10 cellular contexts compared by ENCODE assay signal in the genomic region with DNA sequence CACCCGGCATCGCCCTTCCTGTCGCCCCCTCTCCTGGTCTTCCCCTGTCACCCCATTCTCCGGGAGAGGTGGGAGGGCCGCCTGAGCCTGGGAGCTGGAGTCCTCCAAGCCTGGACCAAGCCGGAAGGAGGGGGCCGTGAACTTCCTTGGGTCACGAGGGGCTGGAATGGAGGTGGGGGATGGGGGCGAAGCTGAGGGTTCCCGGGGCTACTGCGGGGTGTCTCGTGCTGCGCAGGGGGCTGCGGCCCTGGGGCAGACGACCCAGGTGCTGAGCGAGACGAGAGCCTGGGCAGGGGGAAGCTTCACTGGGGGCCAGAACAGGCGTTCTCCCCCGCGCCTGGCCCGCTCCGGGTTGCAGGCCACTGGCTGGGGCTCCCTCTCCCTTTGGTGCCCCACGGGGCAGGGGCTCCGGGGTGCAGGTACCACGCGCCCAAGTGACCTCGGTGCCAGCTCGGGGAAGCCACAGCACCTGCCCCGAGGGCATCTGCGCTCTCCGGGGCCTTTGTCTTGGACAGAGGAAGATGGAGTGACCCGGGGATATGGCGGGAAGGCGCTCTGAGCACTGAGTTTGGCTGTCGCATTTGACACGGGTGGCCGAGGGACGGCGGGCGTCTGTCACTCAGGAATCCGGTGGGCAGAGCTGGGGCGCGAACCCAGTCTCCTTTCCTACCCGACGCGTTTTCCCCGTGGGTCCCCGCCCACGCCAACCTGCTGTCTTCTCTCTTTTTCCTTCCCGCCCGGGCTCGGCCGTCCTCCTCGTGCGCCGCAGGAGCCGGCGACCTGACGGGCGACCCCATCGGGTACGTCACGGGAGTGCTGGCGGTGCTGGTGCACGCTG. TPM values are rescaled to one million over a fixed set of nuclear protein-coding genes. Genes with fewer than 3 reads are reported as not detected.
DNase-seq lines count a peak whose midpoint lies in the region; ATAC-seq and TF ChIP-seq lines count a peak whose summit lies in the region.
"Had no signal": no experiment of that assay in that cellular context is flagged by ENCODE, and none has a peak within 500 bp of the region (broad histone marks: within the 10 kb centered on the region; RNA-seq: fewer than 3 reads in every experiment).

No MANE protein-coding gene starts in this region.

- peak overlapping the region in 1 of 4 donors; percentile 54 for H3K4me3 ChIP-seq in sigmoid colon

- H3K9me3 ChIP-seq in sigmoid colon: no peaks in the 10 kb centered on the region

- peaks cover 1 to 2% of the 10 kb centered on the region in 2 donors for H3K36me3 Mint-ChIP-seq in activated T-cell treated with anti-CD3 and anti-CD28 coated beads, Interleukin-2, amount 50 U/mL, for 72 hours (ENCODE audit: insufficient read depth in 2 of 2)
- H3K36me3 Mint-ChIP-seq in immature natural killer cell (peaks cover 0 to 3% (median 0%) of the 10 kb centered on the region in 3 donors), type B pancreatic cell (peaks cover 5% of the 10 kb centered on the region)

- intact Hi-C loops in left ventricle myocardium superior (cut with micrococcal nuclease): no loop called here
- intact Hi-C loops in Right ventricle myocardium inferior (cut with DNase I): no loop called here
- intact Hi-C loops in sigmoid colon (cut with DNase I): no loop called here

- no peak overlapping the region for H3K27ac ChIP-seq in sigmoid colon

- TF ChIP-seq EP300 in sigmoid colon (IDR thresholded peaks at IDR 0.05): no peak

- 9 to 22% methylated on average over 65 of the region's 65 CpGs for WGBS in sigmoid colon, 2 donors

- peaks cover 36 to 66% (median 48%) of the 10 kb centered on the region in 3 donors for H3K27me3 ChIP-seq in sigmoid colon

- no peak for TF ChIP-seq CTCF in type B pancreatic cell (conservative IDR thresholded peaks at IDR 0.05)
- no peak for TF ChIP-seq CTCF in sigmoid colon (IDR thresholded peaks at IDR 0.05)

- peaks cover 0 to 36% (median 35%) of the 10 kb centered on the region in 4 donors for H3K4me1 ChIP-seq in sigmoid colon

- no peak for ATAC-seq in left ventricle myocardium superior
- no peak for ATAC-seq in Right ventricle myocardium inferior
- no peak for ATAC-seq in activated T-cell treated with anti-CD3 and anti-CD28 coated beads, Interleukin-2, amount 50 U/mL, for 72 hours (replicated peaks in 1 of 2)
- ATAC-seq in GM19467 (IDR thresholded peaks at IDR 0.05; ENCODE audit: unreplicated experiment): no peak

- peaks cover 52% of the 10 kb centered on the region for H3K27me3 Mint-ChIP-seq in activated T-cell treated with anti-CD3 and anti-CD28 coated beads, Interleukin-2, amount 50 U/mL, for 72 hours (ENCODE audit: low read depth)
- H3K27me3 Mint-ChIP-seq in immature natural killer cell (ENCODE audit: low read depth in 3 of 3) (peaks cover 20 to 39% (median 20%) of the 10 kb centered on the region in 3 donors), type B pancreatic cell (peaks cover 74% of the 10 kb centered on the region)

- peak overlapping the region; percentile 64 to 76 for H3K4me3 Mint-ChIP-seq in activated T-cell treated with anti-CD3 and anti-CD28 coated beads, Interleukin-2, amount 50 U/mL, for 72 hours
- H3K4me3 Mint-ChIP-seq in immature natural killer cell (peak overlapping the region; percentile 24 to 65 (median 51)), type B pancreatic cell (peak overlapping the region; percentile 68)

- H3K9me3 Mint-ChIP-seq in activated T-cell treated with anti-CD3 and anti-CD28 coated beads, Interleukin-2, amount 50 U/mL, for 72 hours: no peaks in the 10 kb centered on the region
- no peaks in the 10 kb centered on the region for H3K9me3 Mint-ChIP-seq in immature natural killer cell
- no peaks in the 10 kb centered on the region for H3K9me3 Mint-ChIP-seq in type B pancreatic cell

- no peaks in the 10 kb centered on the region for H3K36me3 ChIP-seq in sigmoid colon

- TF ChIP-seq POLR2A in sigmoid colon (IDR thresholded peaks at IDR 0.05): no peak

- peak; percentile 31 for DNase-seq in left ventricle myocardium superior
- DNase-seq in Right ventricle myocardium inferior (ENCODE audit: missing footprints): no peak
- peak in 1 of 2 donors; percentile 22 for DNase-seq in activated T-cell treated with anti-CD3 and anti-CD28 coated beads, Interleukin-2, amount 50 U/mL, for 72 hours
- no peak for DNase-seq in immature natural killer cell
- no peak for DNase-seq in type B pancreatic cell (ENCODE audit: extremely low spot score, unreplicated experiment)
- no peak for DNase-seq in sigmoid colon
- no peak for DNase-seq in hippocampal formation (lab: John Stamatoyannopoulos, UW)

- H3K4me1 Mint-ChIP-seq in activated T-cell treated with anti-CD3 and anti-CD28 coated beads, Interleukin-2, amount 50 U/mL, for 72 hours (ENCODE audit: low read depth): peaks cover 24% of the 10 kb centered on the region
- H3K4me1 Mint-ChIP-seq in immature natural killer cell: peaks cover 18 to 24% of the 10 kb centered on the region in 2 donors
- H3K4me1 Mint-ChIP-seq in type B pancreatic cell (ENCODE audit: unreplicated experiment): peaks cover 6% of the 10 kb centered on the region

- no peak overlapping the region for H3K27ac Mint-ChIP-seq in activated T-cell treated with anti-CD3 and anti-CD28 coated beads, Interleukin-2, amount 50 U/mL, for 72 hours
- H3K27ac Mint-ChIP-seq in immature natural killer cell: no peak overlapping the region
- H3K27ac Mint-ChIP-seq in type B pancreatic cell: no peak overlapping the region

RNA-seq across cellular contexts. Expression of a gene that starts 1.2 kb away (rescaled TPM):
- not detected for total RNA-seq in left ventricle myocardium superior
- total RNA-seq in Right ventricle myocardium inferior: not detected
- total RNA-seq in activated T-cell treated with anti-CD3 and anti-CD28 coated beads, Interleukin-2, amount 50 U/mL, for 72 hours: not detected
- under 1 TPM in 1 of 3 donors, not detected in 2; 0.10 TPM for polyA plus RNA-seq in immature natural killer cell
- total RNA-seq in type B pancreatic cell (ENCODE audit: low replicate concordance): 0.41 and 0.50 TPM in 2 replicates
- total RNA-seq in sigmoid colon: 1 to 10 TPM in 2 of 4 donors, under 1 TPM in 2; 0.16 to 1.4 (median 1.0) TPM
- polyA plus RNA-seq in sigmoid colon: under 1 TPM in 1 of 3 donors, not detected in 2; 0.28 TPM
- total RNA-seq: LHCN-M2, pulmonary artery endothelial cell had no signal
